Comparison of ENCODE assay signal across 1 cellular context in genomic region chr18:26777316-26778053, GRCh38.
TF ChIP-seq lines count a peak whose summit lies in the region.

No MANE protein-coding gene starts in this region.

TF ChIP-seq in HEK293, 187 proteins besides CTCF, POLR2A, EP300 and RAD21 (continued from another document):
- TF ChIP-seq EGR2 (tag by site-specific recombination; IDR thresholded peaks at IDR 0.05; ENCODE audit: low read depth), result 0 out of 2 replicates have a peak, but pooled peaks have one; percentile 10
- TF ChIP-seq ZFHX2 (tag by site-specific recombination; conservative IDR thresholded peaks at IDR 0.05), result peak; percentile 30; the same call in 1 of the 2 replicates
- peak; percentile 11; the same call in 1 of the 2 replicates for TF ChIP-seq FEZF1 (tag by site-specific recombination; IDR thresholded peaks at IDR 0.05)
